31 cellular contexts compared by ENCODE assay signal in the genomic region with DNA sequence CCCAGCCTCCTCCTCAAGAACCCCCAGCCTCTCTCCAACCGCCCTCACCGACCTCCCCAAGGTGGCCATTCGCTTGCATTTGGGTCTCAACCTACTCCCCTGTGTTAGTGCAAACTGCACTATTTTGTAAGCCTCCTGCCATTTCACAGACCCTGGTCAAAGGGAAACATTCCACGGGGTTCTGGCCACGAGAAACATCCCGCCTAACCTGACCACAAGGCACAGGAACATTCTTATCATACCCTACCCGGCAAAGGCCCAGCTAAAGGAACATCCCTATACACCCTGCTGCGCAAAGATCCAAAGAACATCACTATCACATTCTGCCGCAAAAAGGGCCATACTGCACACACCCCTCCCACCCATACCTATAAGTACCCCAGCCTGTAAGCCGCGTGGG. TPM values are rescaled to one million over a fixed set of nuclear protein-coding genes. Genes with fewer than 3 reads are reported as not detected.
"Had no signal": no experiment of that assay in that cellular context is flagged by ENCODE, and none has a peak within 500 bp of the region (broad histone marks: within the 10 kb centered on the region; RNA-seq: fewer than 3 reads in every experiment).

No MANE protein-coding gene starts in this region.

- H3K4me3 ChIP-seq: adrenal gland, cardiac muscle cell, MG63, Peyer's patch, SJSA1 had no signal

- H3K27me3 ChIP-seq: adrenal gland, cardiac muscle cell, MG63, Peyer's patch, SJSA1 had no signal

- H3K4me1 ChIP-seq: adrenal gland, Peyer's patch had no signal

- DNase-seq: activated CD4-positive, alpha-beta T cell treated with anti-CD3 and anti-CD28 coated beads for 36 hours; activated CD4-positive, alpha-beta T cell treated with anti-CD3 and anti-CD28 coated beads, Interleukin-2, amount 10 ng/mL, durations not matched to agents 7 days and 5 days; activated CD4-positive, alpha-beta T cell treated with anti-CD3 and anti-CD28 coated beads, Interleukin-2, amount 50 U/mL, for 48 hours; activated CD8-positive, alpha-beta T cell treated with anti-CD3 and anti-CD28 coated beads, Interleukin-2, amount 10 ng/mL, durations not matched to agents 7 days and 5 days; activated gamma-delta T cell treated with Interleukin-2 at 50 U/mL for 16 hours; activated naive CD4-positive, alpha-beta T cell treated with anti-CD3 and anti-CD28 coated beads for 36 hours; activated T-cell treated with anti-CD3 and anti-CD28 coated beads, Interleukin-2, amount 50 U/mL, for 24 hours; adrenal gland; anterior cingulate cortex; Kasumi-1; KG1; MG63; NCI-H1048; NCI-H1436 treated with DMSO at 0.1 percent for 48 hours; NCI-H1694 treated with DMSO at 0.1 percent for 48 hours; NCI-H2029; NCI-H345; NCI-H524 treated with DMSO at 0.1 percent for 48 hours; PC-3; Peyer's patch; RPMI8226; SHP77 treated with DMSO at 0.1 percent for 48 hours; T-cell; T-helper 17 cell; T-helper 9 cell had no signal

- ATAC-seq: activated CD4-positive, alpha-beta T cell treated with anti-CD3 and anti-CD28 coated beads for 36 hours; activated CD4-positive, CD25-positive, alpha-beta regulatory T cell treated with anti-CD3 and anti-CD28 coated beads, Interleukin-2, amount 50 U/mL, for 24 hours; activated CD8-positive, alpha-beta T cell treated with anti-CD3 and anti-CD28 coated beads, Interleukin-2, amount 10 ng/mL, durations not matched to agents 7 days and 5 days; activated naive CD4-positive, alpha-beta T cell treated with anti-CD3 and anti-CD28 coated beads, Interleukin-2, amount 50 U/mL, for 72 hours; PC-3; SK-N-SH treated with all-trans-retinoic acid at 6 μM for 48 hours; T-cell; T-helper 17 cell had no signal

- H3K36me3 ChIP-seq: adrenal gland, cardiac muscle cell, MG63, Peyer's patch, SJSA1 had no signal

- H3K27ac ChIP-seq: cardiac muscle cell, Peyer's patch, SJSA1 had no signal

- H3K9me3 ChIP-seq: adrenal gland, MG63, Peyer's patch, SJSA1 had no signal

RNA-seq across cellular contexts. Expression of a gene that starts 38.0 kb away (rescaled TPM):
- total RNA-seq: activated CD4-positive, alpha-beta T cell treated with anti-CD3 and anti-CD28 coated beads for 36 hours; activated CD4-positive, alpha-beta T cell treated with anti-CD3 and anti-CD28 coated beads, Interleukin-2, amount 10 ng/mL, durations not matched to agents 7 days and 5 days; activated CD8-positive, alpha-beta T cell treated with anti-CD3 and anti-CD28 coated beads, Interleukin-2, amount 10 ng/mL, durations not matched to agents 7 days and 5 days; activated naive CD4-positive, alpha-beta T cell treated with anti-CD3 and anti-CD28 coated beads for 36 hours; activated naive CD4-positive, alpha-beta T cell treated with anti-CD3 and anti-CD28 coated beads, Interleukin-2, amount 50 U/mL, for 72 hours; cardiac muscle cell; NCI-H460; PC-3; Peyer's patch; SJSA1; T-helper 17 cell had no signal
- polyA plus RNA-seq: cardiac muscle cell had no signal
